Comparison of ENCODE assay signal across 9 cellular contexts in the genomic region with DNA sequence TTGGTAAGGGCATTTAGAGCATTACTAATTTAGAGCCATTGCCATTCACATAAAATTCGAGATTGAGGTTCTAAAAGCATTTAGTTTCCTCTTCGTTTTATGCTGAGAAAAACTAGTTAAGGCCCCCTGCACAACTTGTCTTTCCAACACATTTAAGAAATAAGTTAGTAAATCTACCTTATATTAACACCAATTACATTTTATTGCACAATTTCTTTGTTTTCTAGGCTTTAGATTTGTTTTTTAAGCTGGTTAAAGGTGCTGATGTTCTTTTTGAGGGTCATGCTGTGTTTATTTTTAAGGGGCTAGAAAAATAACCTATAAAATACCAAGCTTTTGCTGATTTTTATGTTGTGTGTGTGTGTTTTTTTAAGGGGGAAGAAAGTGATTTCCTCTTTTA. TPM values are rescaled to one million over a fixed set of nuclear protein-coding genes. Genes with fewer than 3 reads are reported as not detected.
DNase-seq lines count a peak whose midpoint lies in the region; ATAC-seq lines count a peak whose summit lies in the region.
"Had no signal": no experiment of that assay in that cellular context is flagged by ENCODE, and none has a peak within 500 bp of the region (broad histone marks: within the 10 kb centered on the region; RNA-seq: fewer than 3 reads in every experiment).

No MANE protein-coding gene starts in this region.

- peak overlapping the region; percentile 92 for H3K4me3 Mint-ChIP-seq in activated CD4-positive, alpha-beta T cell treated with anti-CD3 and anti-CD28 coated beads, Interleukin-2, amount 10 ng/mL, durations not matched to agents 24 days and 14 days
- peak overlapping the region; percentile 99 for H3K4me3 Mint-ChIP-seq in activated CD4-positive, alpha-beta memory T cell treated with anti-CD3 and anti-CD28 coated beads, Interleukin-2, amount 10 ng/mL, durations not matched to agents 7 days and 5 days
- peak overlapping the region; percentile 93 to 99 for H3K4me3 Mint-ChIP-seq in stimulated activated naive CD8-positive, alpha-beta T cell treated with anti-CD3 and anti-CD28 coated beads, Interleukin-15, amount 100 ng/mL, for 72 hours

- no peak overlapping the region for H3K27ac Mint-ChIP-seq in activated CD4-positive, alpha-beta T cell treated with anti-CD3 and anti-CD28 coated beads, Interleukin-2, amount 10 ng/mL, durations not matched to agents 24 days and 14 days
- no peak overlapping the region for H3K27ac Mint-ChIP-seq in activated CD4-positive, alpha-beta memory T cell treated with anti-CD3 and anti-CD28 coated beads, Interleukin-2, amount 10 ng/mL, durations not matched to agents 7 days and 5 days
- peak overlapping the region in 1 of 2 donors; percentile 89 for H3K27ac Mint-ChIP-seq in stimulated activated naive CD8-positive, alpha-beta T cell treated with anti-CD3 and anti-CD28 coated beads, Interleukin-15, amount 100 ng/mL, for 72 hours

- no peak for DNase-seq in activated CD4-positive, alpha-beta T cell treated with anti-CD3 and anti-CD28 coated beads, Interleukin-2, amount 10 ng/mL, durations not matched to agents 24 days and 14 days
- no peak for DNase-seq in activated CD4-positive, alpha-beta T cell treated with anti-CD3 and anti-CD28 coated beads for 48 hours
- DNase-seq in activated CD4-positive, alpha-beta memory T cell treated with anti-CD3 and anti-CD28 coated beads, Interleukin-2, amount 10 ng/mL, durations not matched to agents 7 days and 5 days, result no peak
- no peak for DNase-seq in stimulated activated naive CD8-positive, alpha-beta T cell treated with anti-CD3 and anti-CD28 coated beads, Interleukin-15, amount 100 ng/mL, for 72 hours
- DNase-seq in NK-92 (lab: John Stamatoyannopoulos, UW; ENCODE audit: unreplicated experiment), result no peak
- no peak for DNase-seq in Ammon's horn (ENCODE audit: low spot score)
- DNase-seq: C1 segment of cervical spinal cord had no signal

- no peak for ATAC-seq in stimulated activated naive CD8-positive, alpha-beta T cell treated with anti-CD3 and anti-CD28 coated beads, Interleukin-15, amount 100 ng/mL, for 72 hours
- no peak for ATAC-seq in GM19035 (IDR thresholded peaks at IDR 0.05; ENCODE audit: unreplicated experiment)

- no peaks in the 10 kb centered on the region for H3K27me3 Mint-ChIP-seq in activated CD4-positive, alpha-beta T cell treated with anti-CD3 and anti-CD28 coated beads, Interleukin-2, amount 10 ng/mL, durations not matched to agents 24 days and 14 days
- H3K27me3 Mint-ChIP-seq in activated CD4-positive, alpha-beta memory T cell treated with anti-CD3 and anti-CD28 coated beads, Interleukin-2, amount 10 ng/mL, durations not matched to agents 7 days and 5 days, result no peaks in the 10 kb centered on the region
- no peaks in the 10 kb centered on the region for H3K27me3 Mint-ChIP-seq in stimulated activated naive CD8-positive, alpha-beta T cell treated with anti-CD3 and anti-CD28 coated beads, Interleukin-15, amount 100 ng/mL, for 72 hours

- H3K9me3 Mint-ChIP-seq in activated CD4-positive, alpha-beta T cell treated with anti-CD3 and anti-CD28 coated beads, Interleukin-2, amount 10 ng/mL, durations not matched to agents 24 days and 14 days, result no peaks in the 10 kb centered on the region
- H3K9me3 Mint-ChIP-seq in activated CD4-positive, alpha-beta memory T cell treated with anti-CD3 and anti-CD28 coated beads, Interleukin-2, amount 10 ng/mL, durations not matched to agents 7 days and 5 days, result no peaks in the 10 kb centered on the region
- H3K9me3 Mint-ChIP-seq in stimulated activated naive CD8-positive, alpha-beta T cell treated with anti-CD3 and anti-CD28 coated beads, Interleukin-15, amount 100 ng/mL, for 72 hours, result no peaks in the 10 kb centered on the region

- intact Hi-C loops in activated CD4-positive, alpha-beta T cell treated with anti-CD3 and anti-CD28 coated beads, Interleukin-2, amount 10 ng/mL, durations not matched to agents 24 days and 14 days (cut with micrococcal nuclease), result loop anchor here (5.0 to 10.0 kb wide), 4 partner anchors 176 to 616 kb away; a partner anchor contains a TSS

- H3K4me3 ChIP-seq in iPS-11a (ENCODE audit: low read depth, low read length), result peak overlapping the region; percentile 90

- POLR2A ChIA-PET in activated CD4-positive, alpha-beta memory T cell treated with anti-CD3 and anti-CD28 coated beads, Interleukin-2, amount 10 ng/mL, durations not matched to agents 7 days and 5 days (lab: Charles Lee), result interaction anchor here (0.7 to 2.8 kb wide), 7 partner anchors 50 to 468 kb away, joined by 3 to 23 read pairs (median 3); no protein-coding TSS in a partner anchor

- CTCF ChIA-PET in activated CD4-positive, alpha-beta memory T cell treated with anti-CD3 and anti-CD28 coated beads, Interleukin-2, amount 10 ng/mL, durations not matched to agents 7 days and 5 days (lab: Charles Lee), result interaction anchor here (0.6 to 2.9 kb wide), 3 partner anchors 21 to 367 kb away, joined by 4 to 11 read pairs (median 5); no protein-coding TSS in a partner anchor

- peaks cover 39% of the 10 kb centered on the region for H3K4me1 Mint-ChIP-seq in activated CD4-positive, alpha-beta T cell treated with anti-CD3 and anti-CD28 coated beads, Interleukin-2, amount 10 ng/mL, durations not matched to agents 24 days and 14 days
- peaks cover 50% of the 10 kb centered on the region for H3K4me1 Mint-ChIP-seq in activated CD4-positive, alpha-beta memory T cell treated with anti-CD3 and anti-CD28 coated beads, Interleukin-2, amount 10 ng/mL, durations not matched to agents 7 days and 5 days
- H3K4me1 Mint-ChIP-seq in stimulated activated naive CD8-positive, alpha-beta T cell treated with anti-CD3 and anti-CD28 coated beads, Interleukin-15, amount 100 ng/mL, for 72 hours, result peaks cover 53% of the 10 kb centered on the region

- peaks cover 20% of the 10 kb centered on the region for H3K36me3 Mint-ChIP-seq in activated CD4-positive, alpha-beta T cell treated with anti-CD3 and anti-CD28 coated beads, Interleukin-2, amount 10 ng/mL, durations not matched to agents 24 days and 14 days (ENCODE audit: low read depth)
- peaks cover 27% of the 10 kb centered on the region for H3K36me3 Mint-ChIP-seq in activated CD4-positive, alpha-beta memory T cell treated with anti-CD3 and anti-CD28 coated beads, Interleukin-2, amount 10 ng/mL, durations not matched to agents 7 days and 5 days (ENCODE audit: low read depth)

RNA-seq across cellular contexts. Expression of a gene that starts 1.2 kb away (rescaled TPM):
- 32.4 and 32.9 TPM in 2 replicates for total RNA-seq in activated CD4-positive, alpha-beta T cell treated with anti-CD3 and anti-CD28 coated beads, Interleukin-2, amount 10 ng/mL, durations not matched to agents 24 days and 14 days
- total RNA-seq in activated CD4-positive, alpha-beta memory T cell treated with anti-CD3 and anti-CD28 coated beads, Interleukin-2, amount 10 ng/mL, durations not matched to agents 7 days and 5 days, result 10 to 100 TPM; 31.0 to 32.5 TPM

RNA-seq across cellular contexts. Expression of a gene that starts 1.4 kb away (rescaled TPM):
- 25.8 and 26.5 TPM in 2 replicates for total RNA-seq in activated CD4-positive, alpha-beta T cell treated with anti-CD3 and anti-CD28 coated beads, Interleukin-2, amount 10 ng/mL, durations not matched to agents 24 days and 14 days
- total RNA-seq in activated CD4-positive, alpha-beta memory T cell treated with anti-CD3 and anti-CD28 coated beads, Interleukin-2, amount 10 ng/mL, durations not matched to agents 7 days and 5 days, result 10 to 100 TPM; 33.0 to 38.0 TPM

RNA-seq across cellular contexts. Expression of a gene that starts 59.2 kb away (rescaled TPM):
- 175 and 180 TPM in 2 replicates for total RNA-seq in activated CD4-positive, alpha-beta T cell treated with anti-CD3 and anti-CD28 coated beads, Interleukin-2, amount 10 ng/mL, durations not matched to agents 24 days and 14 days
- total RNA-seq in activated CD4-positive, alpha-beta memory T cell treated with anti-CD3 and anti-CD28 coated beads, Interleukin-2, amount 10 ng/mL, durations not matched to agents 7 days and 5 days, result 100 to 1,000 TPM; 207 to 210 TPM
